Comparison of ENCODE assay signal across 9 cellular contexts in the genomic region with DNA sequence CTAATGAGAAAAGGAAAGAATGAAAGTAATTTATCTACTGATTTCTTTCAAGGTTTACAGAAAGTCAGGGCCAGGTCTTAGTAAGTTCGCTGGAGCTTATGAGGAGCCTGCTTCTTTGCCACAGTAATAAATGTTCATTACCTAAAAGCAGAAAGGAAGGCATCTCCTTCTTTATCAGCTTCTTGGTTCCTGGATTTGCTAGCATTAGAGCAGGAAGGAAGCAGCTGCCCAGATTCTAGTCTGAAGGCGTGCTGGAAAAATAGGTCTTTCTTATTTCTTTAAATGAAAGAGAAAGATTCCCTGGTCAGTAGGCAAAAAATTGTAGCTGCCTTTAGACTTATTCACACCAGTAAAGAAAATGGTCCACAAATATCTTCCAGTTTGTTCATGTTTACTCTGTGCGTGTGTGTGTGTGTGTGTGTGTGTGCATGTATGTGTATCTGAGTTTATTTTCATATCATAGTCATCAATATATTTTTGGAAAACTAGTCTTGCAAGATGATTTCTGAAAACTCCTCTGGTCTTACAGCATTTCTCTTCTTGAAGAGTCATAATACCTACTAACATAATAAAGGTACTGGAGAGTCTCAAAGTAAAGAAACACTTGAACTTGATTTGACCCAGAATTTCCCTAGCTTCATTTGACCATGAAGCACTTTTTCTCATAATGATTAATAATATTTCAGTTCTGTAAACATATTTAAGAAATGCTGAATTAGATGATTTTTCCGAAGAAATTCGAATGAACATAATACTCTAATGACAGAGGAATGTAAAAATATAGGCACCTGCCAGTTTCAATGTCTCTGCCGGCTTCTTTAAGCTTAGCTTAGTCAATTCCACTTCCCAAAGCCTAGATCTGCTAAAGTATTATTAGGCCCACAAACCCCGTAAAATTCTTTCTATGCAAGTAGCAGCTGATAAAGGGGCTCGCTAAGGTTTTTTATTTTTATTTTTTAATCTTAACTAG.
DNase-seq lines count a peak whose midpoint lies in the region; ATAC-seq, FAIRE-seq and TF ChIP-seq lines count a peak whose summit lies in the region.
"Had no signal": no experiment of that assay in that cellular context is flagged by ENCODE, and none has a peak within 500 bp of the region (broad histone marks: within the 10 kb centered on the region; RNA-seq: fewer than 3 reads in every experiment).

No MANE protein-coding gene starts in this region.

- peaks cover 0 to 2% (median 0%) of the 10 kb centered on the region in 7 donors for H3K9me3 Mint-ChIP-seq in CD4-positive, CD25-positive, alpha-beta regulatory T cell
- H3K9me3 Mint-ChIP-seq in activated CD4-positive, alpha-beta memory T cell treated with anti-CD3 and anti-CD28 coated beads for 36 hours: no peaks in the 10 kb centered on the region

- no peaks in the 10 kb centered on the region for H3K36me3 Mint-ChIP-seq in CD4-positive, CD25-positive, alpha-beta regulatory T cell
- no peaks in the 10 kb centered on the region for H3K36me3 Mint-ChIP-seq in activated CD4-positive, alpha-beta memory T cell treated with anti-CD3 and anti-CD28 coated beads for 36 hours

- FAIRE-seq in RCC 7860 (lab: Jason Lieb, UNC): no peak

- peaks cover 4% of the 10 kb centered on the region for H3K27me3 Mint-ChIP-seq in CD4-positive, CD25-positive, alpha-beta regulatory T cell
- peaks cover under 1% of the 10 kb centered on the region for H3K27me3 Mint-ChIP-seq in activated CD4-positive, alpha-beta memory T cell treated with anti-CD3 and anti-CD28 coated beads for 36 hours

- H3K4me3 ChIP-seq in CD4-positive, CD25-positive, alpha-beta regulatory T cell (ENCODE audit: low read depth, low read length): peak overlapping the region; percentile 73
- H3K4me3 ChIP-seq in left lung (no peak overlapping the region), MG63 (no peak overlapping the region)
- H3K4me3 ChIP-seq: mucosa of descending colon had no signal

- H3K4me3 Mint-ChIP-seq in CD4-positive, CD25-positive, alpha-beta regulatory T cell: peak overlapping the region in 1 of 4 donors; percentile 60
- no peak overlapping the region for H3K4me3 Mint-ChIP-seq in activated CD4-positive, alpha-beta memory T cell treated with anti-CD3 and anti-CD28 coated beads for 36 hours

- TF ChIP-seq CTCF in left lung (IDR thresholded peaks at IDR 0.05): no peak

- POLR2A ChIA-PET in activated CD4-positive, alpha-beta memory T cell treated with anti-CD3 and anti-CD28 coated beads for 36 hours (lab: Charles Lee): no interaction called here

- CTCF ChIA-PET in activated CD4-positive, alpha-beta memory T cell treated with anti-CD3 and anti-CD28 coated beads for 36 hours (lab: Charles Lee): interaction anchor here (1.0 to 2.1 kb wide), 2 partner anchors 49 to 366 kb away, joined by 3 to 8 read pairs; no protein-coding TSS in a partner anchor

- peak in 1 of 2 donors; percentile 13 for ATAC-seq in CD4-positive, CD25-positive, alpha-beta regulatory T cell (ENCODE audit: low read depth in 2 of 2)
- peak; percentile 69 for ATAC-seq in GM21390 (IDR thresholded peaks at IDR 0.05; ENCODE audit: unreplicated experiment)
- peak; percentile 60 for ATAC-seq in left lung

- H3K9me3 ChIP-seq in CD4-positive, CD25-positive, alpha-beta regulatory T cell (ENCODE audit: control insufficient read depth in 2 of 2, low read length in 2 of 2): no peaks in the 10 kb centered on the region
- no peaks in the 10 kb centered on the region for H3K9me3 ChIP-seq in left lung
- H3K9me3 ChIP-seq in MG63: no peaks in the 10 kb centered on the region
- H3K9me3 ChIP-seq: mucosa of descending colon had no signal

- peaks cover 12% of the 10 kb centered on the region for H3K4me1 ChIP-seq in CD4-positive, CD25-positive, alpha-beta regulatory T cell (ENCODE audit: control insufficient read depth, insufficient read depth, low read length, poor library complexity, severe bottlenecking)
- H3K4me1 ChIP-seq in left lung: peaks cover 15 to 43% of the 10 kb centered on the region in 2 donors

- no peak overlapping the region for H3K27ac ChIP-seq in CD4-positive, CD25-positive, alpha-beta regulatory T cell (ENCODE audit: insufficient read depth, low read length, poor library complexity, severe bottlenecking)
- H3K27ac ChIP-seq in left lung: peak overlapping the region; percentile 33 to 72

- no peaks in the 10 kb centered on the region for H3K27me3 ChIP-seq in CD4-positive, CD25-positive, alpha-beta regulatory T cell (ENCODE audit: control insufficient read depth, insufficient read depth, low read length)
- no peaks in the 10 kb centered on the region for H3K27me3 ChIP-seq in left lung
- H3K27me3 ChIP-seq in MG63: no peaks in the 10 kb centered on the region

- peaks cover 0 to 7% (median 0%) of the 10 kb centered on the region in 4 donors for H3K4me1 Mint-ChIP-seq in CD4-positive, CD25-positive, alpha-beta regulatory T cell
- H3K4me1 Mint-ChIP-seq in activated CD4-positive, alpha-beta memory T cell treated with anti-CD3 and anti-CD28 coated beads for 36 hours (ENCODE audit: low read depth): peaks cover 5% of the 10 kb centered on the region

- intact Hi-C loops in left lung (cut with DNase I): no loop called here
- intact Hi-C loops in activated CD4-positive, alpha-beta memory T cell treated with anti-CD3 and anti-CD28 coated beads for 36 hours (cut with micrococcal nuclease): no loop called here

- H3K36me3 ChIP-seq in CD4-positive, CD25-positive, alpha-beta regulatory T cell (ENCODE audit: control insufficient read depth, insufficient read depth, low read length): no peaks in the 10 kb centered on the region
- H3K36me3 ChIP-seq in left lung (no peaks in the 10 kb centered on the region), MG63 (no peaks in the 10 kb centered on the region)

- no peak overlapping the region for H3K27ac Mint-ChIP-seq in CD4-positive, CD25-positive, alpha-beta regulatory T cell
- no peak overlapping the region for H3K27ac Mint-ChIP-seq in activated CD4-positive, alpha-beta memory T cell treated with anti-CD3 and anti-CD28 coated beads for 36 hours

- DNase-seq in CD4-positive, CD25-positive, alpha-beta regulatory T cell: peak in 1 of 3 donors; percentile 5
- DNase-seq in RCC 7860 (ENCODE audit: low spot score) (peak; percentile 44), left lung (no peak), COR-L47 (lab: John Stamatoyannopoulos, UW) (no peak), MG63 (no peak), NCI-H2081 (lab: John Stamatoyannopoulos, UW) (no peak)
- no peak for DNase-seq in activated CD4-positive, alpha-beta memory T cell treated with anti-CD3 and anti-CD28 coated beads for 36 hours
